Comparison of ENCODE assay signal across 1 cellular context in the genomic region with DNA sequence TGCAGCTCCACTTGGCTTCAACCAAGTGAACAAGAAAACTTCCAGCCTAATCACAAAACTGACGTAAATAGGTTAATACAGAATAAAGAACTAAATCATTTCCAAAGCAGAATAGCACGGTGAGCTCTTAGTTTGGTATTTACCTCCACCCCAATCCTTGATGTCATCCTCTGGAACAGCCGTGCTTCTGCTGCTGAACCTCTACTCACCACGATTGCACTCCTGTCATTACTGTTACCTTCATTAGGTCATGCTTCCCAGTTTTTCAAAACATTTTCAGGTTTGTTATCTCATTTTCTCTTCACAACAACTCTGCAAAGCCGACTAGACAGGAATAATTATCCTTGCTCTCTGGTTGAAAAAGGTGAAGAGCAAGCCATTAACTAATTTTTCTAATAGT.
TF ChIP-seq lines count a peak whose summit lies in the region.

No MANE protein-coding gene starts in this region.

TF ChIP-seq in HEK293, 187 proteins besides CTCF, POLR2A, EP300 and RAD21 (continued from another document):
- peak; percentile 97 for TF ChIP-seq MYNN (tag by site-specific recombination; IDR thresholded peaks at IDR 0.05; ENCODE audit: borderline replicate concordance)
- TF ChIP-seq SP3 (tag by site-specific recombination; IDR thresholded peaks at IDR 0.05), result no peak
- TF ChIP-seq ZNF747 (tag by site-specific recombination; IDR thresholded peaks at IDR 0.05), result no peak
- no peak for TF ChIP-seq ZNF132 (tag by site-specific recombination; IDR thresholded peaks at IDR 0.05; ENCODE audit: borderline replicate concordance)
- TF ChIP-seq, protein P1, sequence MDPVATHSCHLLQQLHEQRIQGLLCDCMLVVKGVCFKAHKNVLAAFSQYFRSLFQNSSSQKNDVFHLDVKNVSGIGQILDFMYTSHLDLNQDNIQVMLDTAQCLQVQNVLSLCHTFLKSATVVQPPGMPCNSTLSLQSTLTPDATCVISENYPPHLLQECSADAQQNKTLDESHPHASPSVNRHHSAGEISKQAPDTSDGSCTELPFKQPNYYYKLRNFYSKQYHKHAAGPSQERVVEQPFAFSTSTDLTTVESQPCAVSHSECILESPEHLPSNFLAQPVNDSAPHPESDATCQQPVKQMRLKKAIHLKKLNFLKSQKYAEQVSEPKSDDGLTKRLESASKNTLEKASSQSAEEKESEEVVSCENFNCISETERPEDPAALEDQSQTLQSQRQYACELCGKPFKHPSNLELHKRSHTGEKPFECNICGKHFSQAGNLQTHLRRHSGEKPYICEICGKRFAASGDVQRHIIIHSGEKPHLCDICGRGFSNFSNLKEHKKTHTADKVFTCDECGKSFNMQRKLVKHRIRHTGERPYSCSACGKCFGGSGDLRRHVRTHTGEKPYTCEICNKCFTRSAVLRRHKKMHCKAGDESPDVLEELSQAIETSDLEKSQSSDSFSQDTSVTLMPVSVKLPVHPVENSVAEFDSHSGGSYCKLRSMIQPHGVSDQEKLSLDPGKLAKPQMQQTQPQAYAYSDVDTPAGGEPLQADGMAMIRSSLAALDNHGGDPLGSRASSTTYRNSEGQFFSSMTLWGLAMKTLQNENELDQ (tag by site-specific recombination; IDR thresholded peaks at IDR 0.05; ENCODE audit: low read depth), result no peak
- no peak for TF ChIP-seq ZBTB21 (tag by site-specific recombination; IDR thresholded peaks at IDR 0.05)
- TF ChIP-seq OSR2 (tag by site-specific recombination; IDR thresholded peaks at IDR 0.05), result peak; percentile 63
- peak; percentile 79 for TF ChIP-seq ZNF341 (tag by site-specific recombination; IDR thresholded peaks at IDR 0.05; ENCODE audit: low read depth)
- TF ChIP-seq, protein P2, sequence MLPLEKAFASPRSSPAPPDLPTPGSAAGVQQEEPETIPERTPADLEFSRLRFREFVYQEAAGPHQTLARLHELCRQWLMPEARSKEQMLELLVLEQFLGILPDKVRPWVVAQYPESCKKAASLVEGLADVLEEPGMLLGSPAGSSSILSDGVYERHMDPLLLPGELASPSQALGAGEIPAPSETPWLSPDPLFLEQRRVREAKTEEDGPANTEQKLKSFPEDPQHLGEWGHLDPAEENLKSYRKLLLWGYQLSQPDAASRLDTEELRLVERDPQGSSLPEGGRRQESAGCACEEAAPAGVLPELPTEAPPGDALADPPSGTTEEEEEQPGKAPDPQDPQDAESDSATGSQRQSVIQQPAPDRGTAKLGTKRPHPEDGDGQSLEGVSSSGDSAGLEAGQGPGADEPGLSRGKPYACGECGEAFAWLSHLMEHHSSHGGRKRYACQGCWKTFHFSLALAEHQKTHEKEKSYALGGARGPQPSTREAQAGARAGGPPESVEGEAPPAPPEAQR (tag by site-specific recombination; IDR thresholded peaks at IDR 0.05), result no peak
- peak; percentile 86 for TF ChIP-seq ATF2 (tag by site-specific recombination; IDR thresholded peaks at IDR 0.05; ENCODE audit: low read depth)
- TF ChIP-seq, protein P3, sequence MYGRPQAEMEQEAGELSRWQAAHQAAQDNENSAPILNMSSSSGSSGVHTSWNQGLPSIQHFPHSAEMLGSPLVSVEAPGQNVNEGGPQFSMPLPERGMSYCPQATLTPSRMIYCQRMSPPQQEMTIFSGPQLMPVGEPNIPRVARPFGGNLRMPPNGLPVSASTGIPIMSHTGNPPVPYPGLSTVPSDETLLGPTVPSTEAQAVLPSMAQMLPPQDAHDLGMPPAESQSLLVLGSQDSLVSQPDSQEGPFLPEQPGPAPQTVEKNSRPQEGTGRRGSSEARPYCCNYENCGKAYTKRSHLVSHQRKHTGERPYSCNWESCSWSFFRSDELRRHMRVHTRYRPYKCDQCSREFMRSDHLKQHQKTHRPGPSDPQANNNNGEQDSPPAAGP (tag by site-specific recombination; IDR thresholded peaks at IDR 0.05), result no peak
- no peak for TF ChIP-seq ZNF544 (tag by site-specific recombination; IDR thresholded peaks at IDR 0.05)
- TF ChIP-seq ZNF19 (tag by site-specific recombination; IDR thresholded peaks at IDR 0.05; ENCODE audit: low read depth), result no peak
- peak; percentile 89 for TF ChIP-seq ZNF629 (tag by site-specific recombination; IDR thresholded peaks at IDR 0.05)
TF ChIP-seq in HEK293: peak in this region for 5.
